In the genomic region with DNA sequence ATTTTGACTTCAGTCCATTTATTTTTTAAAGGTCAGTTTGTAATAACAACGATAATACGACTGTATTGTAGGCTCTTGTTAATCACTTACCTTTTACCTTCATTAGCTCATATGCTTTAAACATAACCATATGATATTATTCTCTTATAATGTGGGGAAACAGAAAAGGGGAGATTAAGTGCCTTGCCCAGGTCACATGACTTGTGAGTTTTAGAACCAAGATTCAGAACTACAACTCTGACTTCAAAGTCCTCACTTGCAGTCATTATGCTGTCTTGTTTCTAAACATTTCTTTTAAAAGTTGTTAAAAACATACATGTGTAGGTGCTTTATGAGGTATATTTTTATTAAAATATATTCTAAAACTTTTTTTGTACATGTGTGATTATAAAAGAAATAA, we compare ENCODE assay signal across 2 cellular contexts.
TF ChIP-seq lines count a peak whose summit lies in the region.

No MANE protein-coding gene starts in this region.

TF ChIP-seq in Ishikawa, 13 proteins besides CTCF, POLR2A, EP300 and RAD21:
- TF ChIP-seq TEAD4 (IDR thresholded peaks at IDR 0.05) = no peak
- TF ChIP-seq, protein P1, sequence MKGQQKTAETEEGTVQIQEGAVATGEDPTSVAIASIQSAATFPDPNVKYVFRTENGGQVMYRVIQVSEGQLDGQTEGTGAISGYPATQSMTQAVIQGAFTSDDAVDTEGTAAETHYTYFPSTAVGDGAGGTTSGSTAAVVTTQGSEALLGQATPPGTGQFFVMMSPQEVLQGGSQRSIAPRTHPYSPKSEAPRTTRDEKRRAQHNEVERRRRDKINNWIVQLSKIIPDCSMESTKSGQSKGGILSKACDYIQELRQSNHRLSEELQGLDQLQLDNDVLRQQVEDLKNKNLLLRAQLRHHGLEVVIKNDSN (IDR thresholded peaks at IDR 0.05) = 0 out of 2 replicates have a peak, but pooled peaks have one; percentile 11

TF ChIP-seq in K562, 482 proteins besides CTCF, POLR2A, EP300 and RAD21:
- TF ChIP-seq ZNF121 (CRISPR knock-in tag; conservative IDR thresholded peaks at IDR 0.05) (no peak), TOE1 (IDR thresholded peaks at IDR 0.05; ENCODE audit: borderline replicate concordance) (peak; percentile 40; the same call in 1 of the 2 replicates), TOE1 (CRISPR knock-in tag; IDR thresholded peaks at IDR 0.05; ENCODE audit: borderline replicate concordance, low read depth) (no peak), KAT7 (CRISPR knock-in tag; IDR thresholded peaks at IDR 0.05; ENCODE audit: borderline replicate concordance) (no peak), NCOA6 (IDR thresholded peaks at IDR 0.05) (no peak), PHF21A (IDR thresholded peaks at IDR 0.05; ENCODE audit: borderline replicate concordance, low read depth) (no peak), TCFL5 (CRISPR knock-in tag; conservative IDR thresholded peaks at IDR 0.05) (no peak), MTA3 (IDR thresholded peaks at IDR 0.05; ENCODE audit: borderline replicate concordance) (no peak), CEBPB (tag; IDR thresholded peaks at IDR 0.05) (no peak), XRCC3 (IDR thresholded peaks at IDR 0.05) (no peak), ZFP36 (IDR thresholded peaks at IDR 0.05; ENCODE audit: low read depth, low read length, partially characterized antibody) (no peak), REST (CRISPR knock-in tag; IDR thresholded peaks at IDR 0.05; ENCODE audit: low read depth) (no peak), SMAD3 (CRISPR knock-in tag; conservative IDR thresholded peaks at IDR 0.05) (no peak), CLOCK (CRISPR knock-in tag; IDR thresholded peaks at IDR 0.05; ENCODE audit: borderline replicate concordance) (no peak)
- TF ChIP-seq, protein P2, sequence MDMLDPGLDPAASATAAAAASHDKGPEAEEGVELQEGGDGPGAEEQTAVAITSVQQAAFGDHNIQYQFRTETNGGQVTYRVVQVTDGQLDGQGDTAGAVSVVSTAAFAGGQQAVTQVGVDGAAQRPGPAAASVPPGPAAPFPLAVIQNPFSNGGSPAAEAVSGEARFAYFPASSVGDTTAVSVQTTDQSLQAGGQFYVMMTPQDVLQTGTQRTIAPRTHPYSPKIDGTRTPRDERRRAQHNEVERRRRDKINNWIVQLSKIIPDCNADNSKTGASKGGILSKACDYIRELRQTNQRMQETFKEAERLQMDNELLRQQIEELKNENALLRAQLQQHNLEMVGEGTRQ (CRISPR knock-in tag; IDR thresholded peaks at IDR 0.05) = peak; percentile 11; the same call in 1 of the 2 replicates
- TF ChIP-seq, protein P3, sequence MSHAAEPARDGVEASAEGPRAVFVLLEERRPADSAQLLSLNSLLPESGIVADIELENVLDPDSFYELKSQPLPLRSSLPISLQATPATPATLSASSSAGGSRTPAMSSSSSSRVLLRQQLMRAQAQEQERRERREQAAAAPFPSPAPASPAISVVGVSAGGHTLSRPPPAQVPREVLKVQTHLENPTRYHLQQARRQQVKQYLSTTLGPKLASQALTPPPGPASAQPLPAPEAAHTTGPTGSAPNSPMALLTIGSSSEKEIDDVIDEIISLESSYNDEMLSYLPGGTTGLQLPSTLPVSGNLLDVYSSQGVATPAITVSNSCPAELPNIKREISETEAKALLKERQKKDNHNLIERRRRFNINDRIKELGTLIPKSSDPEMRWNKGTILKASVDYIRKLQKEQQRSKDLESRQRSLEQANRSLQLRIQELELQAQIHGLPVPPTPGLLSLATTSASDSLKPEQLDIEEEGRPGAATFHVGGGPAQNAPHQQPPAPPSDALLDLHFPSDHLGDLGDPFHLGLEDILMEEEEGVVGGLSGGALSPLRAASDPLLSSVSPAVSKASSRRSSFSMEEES (CRISPR knock-in tag; IDR thresholded peaks at IDR 0.05) = peak; percentile 91
TF ChIP-seq in K562: peak in this region for 3.
